In the genomic region with DNA sequence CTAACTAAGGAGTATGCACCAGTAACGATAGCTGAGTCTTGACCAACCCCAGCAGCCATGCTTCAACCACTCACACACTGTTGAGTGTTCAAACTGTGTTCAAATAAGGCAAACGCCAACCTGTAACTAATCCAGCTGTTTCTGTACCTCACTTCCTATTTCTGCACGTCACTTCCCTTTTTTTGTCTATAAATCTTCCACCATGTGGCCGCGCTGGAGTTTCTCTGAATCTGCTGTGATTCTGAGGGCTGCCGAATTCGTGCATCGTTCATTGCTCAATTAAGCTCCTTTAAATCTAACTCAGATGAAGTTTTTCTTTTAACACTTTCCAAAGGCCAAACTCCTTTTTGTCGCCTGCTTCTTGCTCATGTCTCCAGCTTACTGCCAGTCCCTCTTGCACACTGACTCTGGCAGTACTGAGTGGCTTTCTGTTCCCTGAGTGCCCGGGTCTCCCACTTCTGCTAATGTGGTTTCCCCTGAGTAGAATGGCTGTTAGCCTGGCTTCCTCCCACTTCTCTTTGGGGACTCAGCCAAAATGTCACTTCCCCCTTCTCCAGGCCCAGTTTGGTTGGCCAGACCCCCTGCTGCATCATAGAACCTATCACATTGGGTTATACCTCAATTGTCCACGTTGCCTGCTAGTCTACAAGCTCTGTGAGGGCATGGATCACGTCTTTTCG, we compare ENCODE assay signal across 12 cellular contexts.
A peak's percentile ranks its signal among the peaks of the same experiment; 100 is the strongest.
DNase-seq lines count a peak whose midpoint lies in the region; ATAC-seq, FAIRE-seq and TF ChIP-seq lines count a peak whose summit lies in the region.
"Had no signal": no experiment of that assay in that cellular context is flagged by ENCODE, and none has a peak within 500 bp of the region (broad histone marks: within the 10 kb centered on the region; RNA-seq: fewer than 3 reads in every experiment).

No MANE protein-coding gene starts in this region.

- no peak overlapping the region for H3K4me3 ChIP-seq in left ventricle myocardium inferior
- no peak overlapping the region for H3K4me3 ChIP-seq in small intestine (ENCODE audit: low read depth in 1 of 2, low read length in 2 of 2)
- H3K4me3 ChIP-seq: SK-N-MC, skin epidermis had no signal

- H3K9me3 ChIP-seq in left ventricle myocardium inferior (replicated peaks) (peaks cover 28% of the 10 kb centered on the region), small intestine (ENCODE audit: control insufficient read depth, low read depth) (no peaks in the 10 kb centered on the region)

- whole genome bisulfite sequencing in small intestine, 3 donors, result 70 to 77% (median 73%) methylated on average over 13 of the region's 13 CpGs

- H3K36me3 ChIP-seq in left ventricle myocardium inferior (no peaks in the 10 kb centered on the region), small intestine (ENCODE audit: control insufficient read depth in 2 of 2, insufficient read depth in 2 of 2, low read length in 2 of 2) (no peaks in the 10 kb centered on the region)

- no peak for TF ChIP-seq CTCF in left ventricle myocardium inferior (IDR thresholded peaks at IDR 0.05; ENCODE audit: borderline replicate concordance)

- ATAC-seq in HG03159 (IDR thresholded peaks at IDR 0.05; ENCODE audit: unreplicated experiment), result peak; percentile 58
- no peak for ATAC-seq in GM21447 (IDR thresholded peaks at IDR 0.05; ENCODE audit: unreplicated experiment)
- no peak for ATAC-seq in GM21381 (IDR thresholded peaks at IDR 0.05; ENCODE audit: unreplicated experiment)

- intact Hi-C loops in left ventricle myocardium inferior (cut with micrococcal nuclease), result no loop called here

- peak overlapping the region; percentile 22 for H3K27ac ChIP-seq in left ventricle myocardium inferior (replicated peaks)
- H3K27ac ChIP-seq in small intestine (ENCODE audit: low read depth in 1 of 2, low read length in 1 of 2), result no peak overlapping the region
- H3K27ac ChIP-seq: SK-N-MC had no signal

- H3K27me3 ChIP-seq in left ventricle myocardium inferior (ENCODE audit: low read depth) (peaks cover 4% of the 10 kb centered on the region), small intestine (ENCODE audit: control insufficient read depth in 2 of 2, insufficient read depth in 2 of 2, low read length in 2 of 2) (no peaks in the 10 kb centered on the region)

- no peaks in the 10 kb centered on the region for H3K4me1 ChIP-seq in left ventricle myocardium inferior
- H3K4me1 ChIP-seq in small intestine (ENCODE audit: control insufficient read depth in 2 of 2, insufficient read depth in 1 of 2, low read depth in 1 of 2, low read length in 1 of 2), result no peaks in the 10 kb centered on the region

- no peak for FAIRE-seq in small intestine (lab: Jason Lieb, UNC)

- DNase-seq in SIG-M5 (lab: John Stamatoyannopoulos, UW) (peak; percentile 59), left ventricle myocardium inferior (peak; percentile 15), small intestine (peak; percentile 3), T-helper 2 cell (no peak), COLO668 (lab: John Stamatoyannopoulos, UW; ENCODE audit: unreplicated experiment) (no peak)
- DNase-seq: HFFc6, NCI-H2107 had no signal

Comparison
In these comparisons a context has a peak if more than half of its experiments do, and no peak if none do; other contexts are left out.
1. DNase-seq: peak in SIG-M5 (single experiment), left ventricle myocardium inferior (single experiment) and small intestine (single experiment); none in T-helper 2 cell (0 of 5) and COLO668 (single experiment).